In genomic region chr7:45033261-45033930, GRCh38 we compare ENCODE assay signal across 9 cellular contexts. TPM values are rescaled to one million over a fixed set of nuclear protein-coding genes. Genes with fewer than 3 reads are reported as not detected.
DNase-seq lines count a peak whose midpoint lies in the region; ATAC-seq, FAIRE-seq and TF ChIP-seq lines count a peak whose summit lies in the region.
"Had no signal": no experiment of that assay in that cellular context is flagged by ENCODE, and none has a peak within 500 bp of the region (broad histone marks: within the 10 kb centered on the region; RNA-seq: fewer than 3 reads in every experiment).

No MANE protein-coding gene starts in this region.

- no peaks in the 10 kb centered on the region for H3K27me3 Mint-ChIP-seq in activated naive CD4-positive, alpha-beta T cell treated with anti-CD3 and anti-CD28 coated beads, Interleukin-2, amount 50 U/mL, for 24 hours

- no peaks in the 10 kb centered on the region for H3K36me3 Mint-ChIP-seq in activated naive CD4-positive, alpha-beta T cell treated with anti-CD3 and anti-CD28 coated beads, Interleukin-2, amount 50 U/mL, for 24 hours

- peak overlapping the region; percentile 54 for H3K4me3 Mint-ChIP-seq in activated naive CD4-positive, alpha-beta T cell treated with anti-CD3 and anti-CD28 coated beads, Interleukin-2, amount 50 U/mL, for 24 hours

- peaks cover 58% of the 10 kb centered on the region for H3K79me2 ChIP-seq in keratinocyte (ENCODE audit: control insufficient read depth, insufficient read depth, low read length)

- peak overlapping the region; percentile 92 for H3K27ac Mint-ChIP-seq in activated naive CD4-positive, alpha-beta T cell treated with anti-CD3 and anti-CD28 coated beads, Interleukin-2, amount 50 U/mL, for 24 hours

- peaks cover 40% of the 10 kb centered on the region for H3K4me1 ChIP-seq in keratinocyte (ENCODE audit: control insufficient read depth, extremely low read depth, insufficient read depth, low read length)

- no peaks in the 10 kb centered on the region for H3K9me3 Mint-ChIP-seq in activated naive CD4-positive, alpha-beta T cell treated with anti-CD3 and anti-CD28 coated beads, Interleukin-2, amount 50 U/mL, for 24 hours

- H3K27me3 ChIP-seq in keratinocyte (ENCODE audit: control insufficient read depth, extremely low read depth, insufficient read depth, low read length) = no peaks in the 10 kb centered on the region

- no peaks in the 10 kb centered on the region for H4K20me1 ChIP-seq in keratinocyte (ENCODE audit: control insufficient read depth, extremely low read depth, insufficient read depth, low read length)

- FAIRE-seq in keratinocyte (lab: Jason Lieb, UNC) = no peak

- H3K36me3 ChIP-seq in keratinocyte (ENCODE audit: control insufficient read depth in 2 of 2, extremely low read depth in 1 of 2, insufficient read depth in 2 of 2, low read length in 2 of 2) = peaks cover 6 to 9% of the 10 kb centered on the region in 2 experiments

- peaks cover 2% of the 10 kb centered on the region for H3K9me1 ChIP-seq in keratinocyte (ENCODE audit: control insufficient read depth, extremely low read depth, insufficient read depth, low read length)

- H3K9ac ChIP-seq in keratinocyte (ENCODE audit: control insufficient read depth, extremely low read depth, insufficient read depth, low read length) = peak overlapping the region; percentile 48

- H3K4me1 Mint-ChIP-seq in activated naive CD4-positive, alpha-beta T cell treated with anti-CD3 and anti-CD28 coated beads, Interleukin-2, amount 50 U/mL, for 24 hours = peaks cover 84% of the 10 kb centered on the region

- dilution Hi-C loops in keratinocyte (cut with MboI; ENCODE audit: extremely low pct_ligation_motif_present, low sequenced_read_pairs) = no loop called here

- H3K4me3 ChIP-seq in keratinocyte (ENCODE audit: control insufficient read depth in 2 of 3, extremely low read depth in 1 of 3, insufficient read depth in 2 of 3, low read depth in 1 of 3, low read length in 3 of 3) = peak overlapping the region in 1 of 3 experiments; percentile 16

- peak overlapping the region; percentile 28; the same call in 1 of the 2 replicates for H3K27ac ChIP-seq in 22Rv1
- peak overlapping the region; percentile 85 for H3K27ac ChIP-seq in keratinocyte (ENCODE audit: control insufficient read depth, insufficient read depth, low read length)

- TF ChIP-seq CTCF in 22Rv1 (IDR thresholded peaks at IDR 0.05) = no peak
- TF ChIP-seq CTCF in keratinocyte (optimal IDR thresholded peaks at IDR 0.05 in 1 of 3, IDR thresholded peaks at IDR 0.05 in 1 of 3, conservative IDR thresholded peaks at IDR 0.05 in 1 of 3; ENCODE audit: extremely low read depth in 1 of 3, insufficient read depth in 2 of 3, low read length in 3 of 3) = no peak

- H2AFZ ChIP-seq in keratinocyte (ENCODE audit: control insufficient read depth, low read length) = no peak overlapping the region

- DNase-seq in keratinocyte (ENCODE audit: low read depth, low spot score) (no peak), NCI-H1417 treated with DMSO at 0.1 percent for 48 hours (lab: John Stamatoyannopoulos, UW) (no peak), GM19238 (ENCODE audit: insufficient read length, low spot score) (no peak), NCI-H748 treated with DMSO at 0.1 percent for 48 hours (lab: John Stamatoyannopoulos, UW) (no peak)
- DNase-seq: NCI-H526 treated with DMSO at 0.1 percent for 48 hours had no signal

- ATAC-seq in GM19438 (IDR thresholded peaks at IDR 0.05; ENCODE audit: low read depth, unreplicated experiment) (peak; percentile 50), HG03521 (IDR thresholded peaks at IDR 0.05; ENCODE audit: unreplicated experiment) (no peak)

- H3K9me3 ChIP-seq in keratinocyte (ENCODE audit: control insufficient read depth, low read depth, low read length) = no peaks in the 10 kb centered on the region

- peak overlapping the region; percentile 83 for H3K4me2 ChIP-seq in keratinocyte (ENCODE audit: control insufficient read depth, extremely low read depth, insufficient read depth, low read depth, low read length)

RNA-seq across cellular contexts. Expression of gene CCM2, which starts 33.4 kb away (rescaled TPM):
- 44.8 to 70.0 TPM (median 57.5 TPM) in 3 replicates for polyA plus RNA-seq in keratinocyte
- 31.5 TPM for polyA plus RNA-seq in keratinocyte (2011; ENCODE audit: low read depth)
- 58.8 and 93.0 TPM in 2 replicates for polyA plus RNA-seq in keratinocyte (2011; cell fraction: cytosol; rRNA removed)
- polyA plus RNA-seq in keratinocyte (2011; cell fraction: nucleus; rRNA removed) = 62.5 and 88.4 TPM in 2 replicates
- 31.8 and 69.4 TPM in 2 replicates for polyA plus RNA-seq in keratinocyte (2012; ENCODE audit: low replicate concordance)
- 60.1 to 222 TPM (median 81.8 TPM) in 3 replicates for polyA minus RNA-seq in keratinocyte
- 93.0 TPM for polyA minus RNA-seq in keratinocyte (2011; cell fraction: cytosol; rRNA and poly(A)+ RNA removed)
- polyA minus RNA-seq in keratinocyte (2011; cell fraction: nucleus; rRNA and poly(A)+ RNA removed) = 33.3 and 46.5 TPM in 2 replicates

RNA-seq across cellular contexts. Expression of gene MYO1G, which starts 54.6 kb away (rescaled TPM):
- 0.02 to 0.13 TPM (median 0.03 TPM) in 3 replicates for polyA plus RNA-seq in keratinocyte
- 0.20 TPM for polyA plus RNA-seq in keratinocyte (2011; ENCODE audit: low read depth)
- polyA plus RNA-seq in keratinocyte (2011; cell fraction: cytosol; rRNA removed) = not detected in 2 replicates
- polyA plus RNA-seq in keratinocyte (2011; cell fraction: nucleus; rRNA removed) = 0.09 and 0.12 TPM in 2 replicates
- polyA plus RNA-seq in keratinocyte (2012; ENCODE audit: low replicate concordance) = 0.03 and 0.14 TPM in 2 replicates
- 0.13 to 0.26 TPM in 2 of 3 replicates, not detected in the other for polyA minus RNA-seq in keratinocyte
- 1.2 TPM for polyA minus RNA-seq in keratinocyte (2011; cell fraction: cytosol; rRNA and poly(A)+ RNA removed)
- 0.54 and 0.63 TPM in 2 replicates for polyA minus RNA-seq in keratinocyte (2011; cell fraction: nucleus; rRNA and poly(A)+ RNA removed)

RNA-seq across cellular contexts. Expression of gene NACAD, which starts 55.4 kb away (rescaled TPM):
- 0.10 to 0.25 TPM (median 0.14 TPM) in 3 replicates for polyA plus RNA-seq in keratinocyte
- not detected for polyA plus RNA-seq in keratinocyte (2011; ENCODE audit: low read depth)
- polyA plus RNA-seq in keratinocyte (2011; cell fraction: cytosol; rRNA removed) = 0.17 and 0.38 TPM in 2 replicates
- polyA plus RNA-seq in keratinocyte (2011; cell fraction: nucleus; rRNA removed) = 0.36 and 0.67 TPM in 2 replicates
- 2.1 TPM in 1 of 2 replicates, not detected in the other for polyA plus RNA-seq in keratinocyte (2012; ENCODE audit: low replicate concordance)
- polyA minus RNA-seq in keratinocyte = 0.13 to 5.0 TPM (median 0.23 TPM) in 3 replicates
- 0.96 TPM for polyA minus RNA-seq in keratinocyte (2011; cell fraction: cytosol; rRNA and poly(A)+ RNA removed)
- 0.53 and 0.85 TPM in 2 replicates for polyA minus RNA-seq in keratinocyte (2011; cell fraction: nucleus; rRNA and poly(A)+ RNA removed)
